Comparison of ENCODE assay signal across 23 cellular contexts in the genomic region with DNA sequence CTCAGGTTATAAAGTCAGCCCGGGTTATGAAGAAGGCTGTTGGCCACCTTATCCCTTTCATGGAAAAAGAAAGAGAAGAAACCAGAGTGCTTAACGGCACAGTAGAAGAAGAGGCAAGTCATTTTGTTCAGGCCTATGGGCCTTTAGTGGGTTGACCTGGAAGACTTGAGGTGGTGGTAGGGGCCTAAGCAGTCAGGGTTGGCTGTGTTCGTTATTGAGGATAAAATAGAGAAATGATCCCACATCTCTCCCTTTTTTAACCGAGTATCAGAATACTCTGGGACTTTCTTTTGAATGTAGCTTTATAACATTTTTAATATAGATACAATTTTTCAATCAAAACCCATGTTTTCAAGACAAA.
DNase-seq lines count a peak whose midpoint lies in the region; ATAC-seq, FAIRE-seq and TF ChIP-seq lines count a peak whose summit lies in the region.
"Had no signal": no experiment of that assay in that cellular context is flagged by ENCODE, and none has a peak within 500 bp of the region (broad histone marks: within the 10 kb centered on the region; RNA-seq: fewer than 3 reads in every experiment).

No MANE protein-coding gene starts in this region.

- H3K27ac ChIP-seq in ACC112 (ENCODE audit: low read depth, low read length) (0 out of 2 replicates have a peak overlapping the region, but pooled peaks have one; percentile 25), HepG2 (ENCODE audit: extremely low read length, insufficient read depth, low read length) (peak overlapping the region; percentile 75), rectal smooth muscle tissue (ENCODE audit: low read depth, low read length) (peak overlapping the region; percentile 42)
- H3K27ac ChIP-seq: BLaER1 treated with 17β-estradiol and CSF1 and Interleukin-3, amounts not matched to agents 10 nM and 100 nM; HL-60; parathyroid adenoma; vagina had no signal

- H3K4me1 ChIP-seq in ACC112 (ENCODE audit: control insufficient read depth, insufficient read depth, low read length, unreplicated experiment) (peaks cover 17% of the 10 kb centered on the region), HepG2 (ENCODE audit: insufficient read depth, low read length) (peaks cover 44% of the 10 kb centered on the region), rectal smooth muscle tissue (ENCODE audit: control insufficient read depth, insufficient read depth, low read length) (peaks cover 28% of the 10 kb centered on the region)
- H3K4me1 ChIP-seq: parathyroid adenoma had no signal

- peaks cover 14% of the 10 kb centered on the region for H3K4me1 Mint-ChIP-seq in HFFc6 (ENCODE audit: low read depth)

- no peaks in the 10 kb centered on the region for H3K27me3 Mint-ChIP-seq in HFFc6 (ENCODE audit: insufficient read depth)
- H3K27me3 Mint-ChIP-seq: activated naive CD4-positive, alpha-beta T cell treated with anti-CD3 and anti-CD28 coated beads, Interleukin-2, amount 50 U/mL, for 24 hours; natural killer cell treated with Interleukin-12 subunit alpha and Interleukin-12 subunit beta and Interleukin-15 and Interleukin-18, amount 100 ng/mL, for 72 hours had no signal

- 34% methylated on average over 4 of the region's 4 CpGs for WGBS in HepG2 (ENCODE audit: low lambda C conversion rate)

- no peak for TF ChIP-seq RAD21 in HepG2 (CRISPR knock-in tag; IDR thresholded peaks at IDR 0.05)

- H3K79me2 ChIP-seq in ACC112 (ENCODE audit: control insufficient read depth, insufficient read depth, low read length, unreplicated experiment) (no peaks in the 10 kb centered on the region), HepG2 (ENCODE audit: insufficient read depth, low read length) (no peaks in the 10 kb centered on the region)
- H3K79me2 ChIP-seq: parathyroid adenoma had no signal

- peak overlapping the region; percentile 57 for H3K4me2 ChIP-seq in HepG2 (ENCODE audit: low read depth, low read length)
- H3K4me2 ChIP-seq: BLaER1 treated with 17β-estradiol and CSF1 and Interleukin-3, amounts not matched to agents 10 nM and 100 nM had no signal

- CTCF ChIA-PET in HepG2 (lab: Yijun Ruan, JAX; ENCODE audit: low intra/inter-chr PET ratio, low total read pairs): no interaction called here

- ATAC-seq in HepG2: peak; percentile 55
- ATAC-seq in HG03469 (IDR thresholded peaks at IDR 0.05; ENCODE audit: unreplicated experiment): no peak
- ATAC-seq: HCT116; natural killer cell treated with Interleukin-12 subunit alpha and Interleukin-12 subunit beta and Interleukin-15 and Interleukin-18, amount 100 ng/mL, for 72 hours had no signal

- H3K36me3 Mint-ChIP-seq in HFFc6 (ENCODE audit: low read depth): peaks cover 46% of the 10 kb centered on the region

- no peaks in the 10 kb centered on the region for H3K27me3 ChIP-seq in ACC112 (ENCODE audit: insufficient read depth, low read length)
- no peaks in the 10 kb centered on the region for H3K27me3 ChIP-seq in HepG2 (ENCODE audit: control insufficient read depth in 1 of 2, insufficient read depth in 2 of 2, low read length in 2 of 2)
- no peaks in the 10 kb centered on the region for H3K27me3 ChIP-seq in rectal smooth muscle tissue (ENCODE audit: control insufficient read depth, insufficient read depth, low read length)
- H3K27me3 ChIP-seq in MG63: no peaks in the 10 kb centered on the region
- H3K27me3 ChIP-seq: BLaER1 treated with 17β-estradiol and CSF1 and Interleukin-3, amounts not matched to agents 10 nM and 100 nM; vagina had no signal

- DNase-seq in HFFc6 (no peak), HepG2 (ENCODE audit: low spot score) (no peak), MG63 (no peak), NCI-H2227 (lab: John Stamatoyannopoulos, UW; ENCODE audit: unreplicated experiment) (no peak), NCI-H128 (lab: John Stamatoyannopoulos, UW; ENCODE audit: unreplicated experiment) (no peak)
- DNase-seq: activated CD4-positive, alpha-beta T cell treated with anti-CD3 and anti-CD28 coated beads for 48 hours; cerebellar nuclear complex; Kasumi-1; NCI-H1092; NCI-H2029; NCI-H446 treated with DMSO at 0.1 percent for 48 hours had no signal

- TSS peak; percentile 35 for BruUV-seq in HepG2 (replicated peaks; lab: Mats Ljungman, UMichigan)

- no peak for TF ChIP-seq POLR2A in HepG2 (IDR thresholded peaks at IDR 0.05; ENCODE audit: insufficient read depth in 1 of 2, low read depth in 2 of 2, low read length in 2 of 2)

- FAIRE-seq in HepG2 (lab: Jason Lieb, UNC): no peak
- FAIRE-seq: astrocyte had no signal

- TF ChIP-seq CTCF in HFFc6 (IDR thresholded peaks at IDR 0.05) (no peak), HepG2 (CRISPR knock-in tag; IDR thresholded peaks at IDR 0.05) (no peak)

- peak overlapping the region; percentile 22; the same call in 1 of the 2 replicates for H3K27ac Mint-ChIP-seq in HFFc6
- H3K27ac Mint-ChIP-seq: activated T-helper 1 cell treated with anti-CD3 and anti-CD28 coated beads, Interleukin-12 subunit alpha, Interleukin-12 subunit beta, Interleukin-2, Interleukin-4 antibody, amounts not matched to agents 30 ng/mL and 10 ng/mL and 1 ng/mL, durations not matched to agents 14 hours and 24 hours and 36 hours had no signal

- intact Hi-C loops in HepG2 (cut with micrococcal nuclease; ENCODE audit: unreplicated experiment): loop anchor here (1.0 to 10.0 kb wide), 4 partner anchors 18 to 523 kb away; partner anchors contain the start of gene MTR

- H3K9me3 ChIP-seq in HepG2 (ENCODE audit: low read length) (no peaks in the 10 kb centered on the region), MG63 (peaks cover 3% of the 10 kb centered on the region; the same call in 1 of the 2 replicates)
- H3K9me3 ChIP-seq: vagina had no signal

- H3K4me3 ChIP-seq in ACC112 (ENCODE audit: low read depth, low read length): no peak overlapping the region
- H3K4me3 ChIP-seq in HepG2 (replicated peaks in 1 of 3; ENCODE audit: insufficient read depth in 1 of 3, low read depth in 2 of 3, low read length in 3 of 3): peak overlapping the region in 1 of 3 experiments; percentile 16; a peak in 1 of 6 replicates
- H3K4me3 ChIP-seq in rectal smooth muscle tissue (ENCODE audit: low read length): no peak overlapping the region
- no peak overlapping the region for H3K4me3 ChIP-seq in MG63
- H3K4me3 ChIP-seq: BLaER1 treated with 17β-estradiol and CSF1 and Interleukin-3, amounts not matched to agents 10 nM and 100 nM; vagina had no signal

- H4K20me1 ChIP-seq in HepG2 (ENCODE audit: insufficient read depth, low read length): no peaks in the 10 kb centered on the region
- H4K20me1 ChIP-seq: BLaER1 treated with 17β-estradiol and CSF1 and Interleukin-3, amounts not matched to agents 10 nM and 100 nM had no signal

- TF ChIP-seq EP300 in HepG2 (IDR thresholded peaks at IDR 0.05; ENCODE audit: low read depth in 2 of 2, low read length in 2 of 2) (no peak), HepG2 (CRISPR knock-in tag; IDR thresholded peaks at IDR 0.05; ENCODE audit: borderline replicate concordance) (no peak)

- H3K4me3 Mint-ChIP-seq in HFFc6: no peak overlapping the region
- H3K4me3 Mint-ChIP-seq: activated T-helper 1 cell treated with anti-CD3 and anti-CD28 coated beads, Interleukin-12 subunit alpha, Interleukin-12 subunit beta, Interleukin-2, Interleukin-4 antibody, amounts not matched to agents 30 ng/mL and 10 ng/mL and 1 ng/mL, durations not matched to agents 14 hours and 24 hours and 36 hours; natural killer cell treated with Interleukin-12 subunit alpha and Interleukin-12 subunit beta and Interleukin-15 and Interleukin-18, amount 100 ng/mL, for 72 hours had no signal

- peaks cover 38% of the 10 kb centered on the region for H3K36me3 ChIP-seq in ACC112 (ENCODE audit: insufficient read depth, low read length)
- peaks cover 13 to 32% of the 10 kb centered on the region in 2 experiments for H3K36me3 ChIP-seq in HepG2 (replicated peaks in 1 of 2; ENCODE audit: control insufficient read depth in 1 of 2, insufficient read depth in 2 of 2, low read length in 2 of 2)
- H3K36me3 ChIP-seq in rectal smooth muscle tissue (ENCODE audit: control insufficient read depth, insufficient read depth, low read length): peaks cover 18% of the 10 kb centered on the region
- peaks cover 75% of the 10 kb centered on the region for H3K36me3 ChIP-seq in MG63

- no peaks in the 10 kb centered on the region for H3K9me3 Mint-ChIP-seq in HFFc6
- H3K9me3 Mint-ChIP-seq: activated naive CD4-positive, alpha-beta T cell treated with anti-CD3 and anti-CD28 coated beads, Interleukin-2, amount 50 U/mL, for 24 hours; activated T-helper 1 cell treated with anti-CD3 and anti-CD28 coated beads, Interleukin-12 subunit alpha, Interleukin-12 subunit beta, Interleukin-2, Interleukin-4 antibody, amounts not matched to agents 30 ng/mL and 10 ng/mL and 1 ng/mL, durations not matched to agents 14 hours and 24 hours and 36 hours; natural killer cell treated with Interleukin-12 subunit alpha and Interleukin-12 subunit beta and Interleukin-15 and Interleukin-18, amount 100 ng/mL, for 72 hours had no signal

- H3K9ac ChIP-seq in HepG2 (ENCODE audit: insufficient read depth, low read depth, low read length) (peak overlapping the region; percentile 35), rectal smooth muscle tissue (ENCODE audit: low read length) (no peak overlapping the region)
- H3K9ac ChIP-seq: BLaER1 treated with 17β-estradiol and CSF1 and Interleukin-3, amounts not matched to agents 10 nM and 100 nM; parathyroid adenoma had no signal

- H2AFZ ChIP-seq in ACC112 (ENCODE audit: low read length, unreplicated experiment): no peak overlapping the region
- no peak overlapping the region for H2AFZ ChIP-seq in HepG2 (ENCODE audit: low read length)
- H2AFZ ChIP-seq: parathyroid adenoma had no signal

- POLR2A ChIA-PET in HepG2 (lab: Yijun Ruan, JAX): interaction anchor here (0.9 to 3.6 kb wide), 11 partner anchors 11 to 67 kb away, joined by 3 to 75 read pairs (median 7); partner anchors contain the start of gene MTR

- in situ Hi-C loops in HepG2 (cut with HindIII; ENCODE audit: extremely low pct_ligation_motif_present, low pct_unique_long_range_greater_than_20kb): loop anchor here (10.0 to 25.0 kb wide), 2 partner anchors 250 to 757 kb away; partner anchors contain the start of gene HEATR1

TF ChIP-seq in HepG2, 621 proteins besides CTCF, POLR2A, EP300 and RAD21 (continues in another document):
- no peak for TF ChIP-seq ZUFSP (CRISPR knock-in tag; IDR thresholded peaks at IDR 0.05; ENCODE audit: borderline replicate concordance)
- peak; percentile 67; the same call in 1 of the 2 replicates for TF ChIP-seq CHD4 (IDR thresholded peaks at IDR 0.05; ENCODE audit: borderline replicate concordance, low read length)

Comparison
In these comparisons a context has a peak if more than half of its experiments do, and no peak if none do; other contexts are left out.
1. H3K27ac ChIP-seq: peak in every context shown above with its lines; median percentile 75 in HepG2; 42 in rectal smooth muscle tissue; 25 in ACC112.